9 cellular contexts compared by ENCODE assay signal in genomic region chr12:53352331-53353258, GRCh38. TPM values are rescaled to one million over a fixed set of nuclear protein-coding genes. Genes with fewer than 3 reads are reported as not detected.
DNase-seq lines count a peak whose midpoint lies in the region; ATAC-seq and TF ChIP-seq lines count a peak whose summit lies in the region.
"Had no signal": no experiment of that assay in that cellular context is flagged by ENCODE, and none has a peak within 500 bp of the region (broad histone marks: within the 10 kb centered on the region; RNA-seq: fewer than 3 reads in every experiment).

No MANE protein-coding gene starts in this region.

- intact Hi-C loops in activated CD4-positive, alpha-beta T cell treated with anti-CD3 and anti-CD28 coated beads, Interleukin-2, amount 10 ng/mL, durations not matched to agents 24 days and 14 days (cut with micrococcal nuclease): loop anchor here (1.0 kb wide), 3 partner anchors 30 to 156 kb away; no protein-coding TSS in a partner anchor
- intact Hi-C loops in right lobe of liver (cut with DNase I): loop anchor here in 1 of 2 donors (2.0 kb wide), 1 partner anchor 68 kb away; no protein-coding TSS in a partner anchor

- H3K27me3 Mint-ChIP-seq in activated CD4-positive, alpha-beta T cell treated with anti-CD3 and anti-CD28 coated beads, Interleukin-2, amount 10 ng/mL, durations not matched to agents 24 days and 14 days: no peaks in the 10 kb centered on the region

- H3K4me1 ChIP-seq in right lobe of liver: peaks cover 0 to 5% (median 0%) of the 10 kb centered on the region in 4 donors

- peak; percentile 40 for DNase-seq in NK-92 treated with Interleukin-12 subunit alpha and Interleukin-12 subunit beta, amount 100 ng/mL, for 24 hours (lab: John Stamatoyannopoulos, UW)
- DNase-seq in NK-92 (lab: John Stamatoyannopoulos, UW; ENCODE audit: unreplicated experiment) (no peak), NCI-H69 (lab: John Stamatoyannopoulos, UW) (peak; percentile 88), dedifferentiated amniotic fluid mesenchymal stem cell (ENCODE audit: extremely low spot score) (peak; percentile 86), right lobe of liver (peak; percentile 72 to 82 (median 76))
- peak; percentile 95 for DNase-seq in activated CD4-positive, alpha-beta T cell treated with anti-CD3 and anti-CD28 coated beads, Interleukin-2, amount 10 ng/mL, durations not matched to agents 24 days and 14 days
- peak; percentile 68 to 75 (median 71) for DNase-seq in stimulated activated CD4-positive, alpha-beta T cell treated with anti-CD3 and anti-CD28 coated beads, TNF-alpha, amount 100 ng/mL, for 48 hours (ENCODE audit: low read depth in 3 of 3)

- H3K27ac ChIP-seq in right lobe of liver: no peak overlapping the region
- H3K27ac ChIP-seq: BLaER1 treated with 17β-estradiol and CSF1 and Interleukin-3, amounts not matched to agents 10 nM and 100 nM had no signal

- H3K36me3 Mint-ChIP-seq in activated CD4-positive, alpha-beta T cell treated with anti-CD3 and anti-CD28 coated beads, Interleukin-2, amount 10 ng/mL, durations not matched to agents 24 days and 14 days (ENCODE audit: low read depth): no peaks in the 10 kb centered on the region

- TF ChIP-seq POLR2A in right lobe of liver (IDR thresholded peaks at IDR 0.05): no peak

- WGBS in right lobe of liver (ENCODE audit: insufficient coverage, low coverage, low lambda C conversion rate, missing lambda C conversion rate): 50% methylated on average over 21 of the region's 22 CpGs

- no peaks in the 10 kb centered on the region for H3K36me3 ChIP-seq in right lobe of liver
- H3K36me3 ChIP-seq: BLaER1 treated with 17β-estradiol and CSF1 and Interleukin-3, amounts not matched to agents 10 nM and 100 nM had no signal

- no peaks in the 10 kb centered on the region for H3K27me3 ChIP-seq in right lobe of liver
- H3K27me3 ChIP-seq: BLaER1 treated with 17β-estradiol and CSF1 and Interleukin-3, amounts not matched to agents 10 nM and 100 nM had no signal

- ATAC-seq in HG03460 (IDR thresholded peaks at IDR 0.05; ENCODE audit: unreplicated experiment) (peak; percentile 84), right lobe of liver (peak; percentile 99 to 100 (median 100))

- TF ChIP-seq CTCF in right lobe of liver (IDR thresholded peaks at IDR 0.05): peak; percentile 84 to 91 (median 89)

- peaks cover 6% of the 10 kb centered on the region for H3K4me1 Mint-ChIP-seq in activated CD4-positive, alpha-beta T cell treated with anti-CD3 and anti-CD28 coated beads, Interleukin-2, amount 10 ng/mL, durations not matched to agents 24 days and 14 days

- no peaks in the 10 kb centered on the region for H3K9me3 ChIP-seq in right lobe of liver
- H3K9me3 ChIP-seq: BLaER1 treated with 17β-estradiol and CSF1 and Interleukin-3, amounts not matched to agents 10 nM and 100 nM had no signal

- no peak overlapping the region for H3K4me3 ChIP-seq in right lobe of liver
- H3K4me3 ChIP-seq: BLaER1 treated with 17β-estradiol and CSF1 and Interleukin-3, amounts not matched to agents 10 nM and 100 nM had no signal

- peak overlapping the region; percentile 31 for H3K27ac Mint-ChIP-seq in activated CD4-positive, alpha-beta T cell treated with anti-CD3 and anti-CD28 coated beads, Interleukin-2, amount 10 ng/mL, durations not matched to agents 24 days and 14 days

- no peaks in the 10 kb centered on the region for H3K9me3 Mint-ChIP-seq in activated CD4-positive, alpha-beta T cell treated with anti-CD3 and anti-CD28 coated beads, Interleukin-2, amount 10 ng/mL, durations not matched to agents 24 days and 14 days

- no peak overlapping the region for H3K4me3 Mint-ChIP-seq in activated CD4-positive, alpha-beta T cell treated with anti-CD3 and anti-CD28 coated beads, Interleukin-2, amount 10 ng/mL, durations not matched to agents 24 days and 14 days

RNA-seq across cellular contexts. Expression of gene SP7, which starts 16.4 kb away (rescaled TPM):
- not detected in 2 replicates for total RNA-seq in activated CD4-positive, alpha-beta T cell treated with anti-CD3 and anti-CD28 coated beads, Interleukin-2, amount 10 ng/mL, durations not matched to agents 24 days and 14 days
- not detected for total RNA-seq in right lobe of liver

RNA-seq across cellular contexts. Expression of gene SP1, which starts 27.4 kb away (rescaled TPM):
- total RNA-seq in activated CD4-positive, alpha-beta T cell treated with anti-CD3 and anti-CD28 coated beads, Interleukin-2, amount 10 ng/mL, durations not matched to agents 24 days and 14 days: 67.7 and 69.2 TPM in 2 replicates
- total RNA-seq in right lobe of liver: 10 to 100 TPM; 20.3 to 29.2 (median 23.9) TPM

RNA-seq across cellular contexts. Expression of gene AAAS, which starts 31.2 kb away (rescaled TPM):
- 86.7 and 91.1 TPM in 2 replicates for total RNA-seq in activated CD4-positive, alpha-beta T cell treated with anti-CD3 and anti-CD28 coated beads, Interleukin-2, amount 10 ng/mL, durations not matched to agents 24 days and 14 days
- 10 to 100 TPM; 22.0 to 29.1 (median 26.7) TPM for total RNA-seq in right lobe of liver

RNA-seq across cellular contexts. Expression of gene MYG1, which starts 53.1 kb away (rescaled TPM):
- 104 and 108 TPM in 2 replicates for total RNA-seq in activated CD4-positive, alpha-beta T cell treated with anti-CD3 and anti-CD28 coated beads, Interleukin-2, amount 10 ng/mL, durations not matched to agents 24 days and 14 days
- total RNA-seq in right lobe of liver: 10 to 100 TPM; 17.6 to 27.1 (median 20.8) TPM

RNA-seq across cellular contexts. Expression of gene PFDN5, which starts 57.3 kb away (rescaled TPM):
- 319 and 342 TPM in 2 replicates for total RNA-seq in activated CD4-positive, alpha-beta T cell treated with anti-CD3 and anti-CD28 coated beads, Interleukin-2, amount 10 ng/mL, durations not matched to agents 24 days and 14 days
- 100 to 1,000 TPM; 122 to 170 (median 146) TPM for total RNA-seq in right lobe of liver
